ENCODE assay signal across 10 cellular contexts in genomic region chr4:147481577-147482109, GRCh38. TPM values are rescaled to one million over a fixed set of nuclear protein-coding genes. Genes with fewer than 3 reads are reported as not detected.
DNase-seq lines count a peak whose midpoint lies in the region; ATAC-seq and TF ChIP-seq lines count a peak whose summit lies in the region.
"Had no signal": no experiment of that assay in that cellular context is flagged by ENCODE, and none has a peak within 500 bp of the region (broad histone marks: within the 10 kb centered on the region; RNA-seq: fewer than 3 reads in every experiment).

No MANE protein-coding gene starts in this region.

- no peak for ATAC-seq in HG02588 (IDR thresholded peaks at IDR 0.05; ENCODE audit: unreplicated experiment)
- no peak for ATAC-seq in activated T-helper 17 cell treated with anti-CD3 and anti-CD28 coated beads, Interleukin-2, amount 50 U/mL, for 72 hours (replicated peaks)
- ATAC-seq in HG03196 (IDR thresholded peaks at IDR 0.05; ENCODE audit: unreplicated experiment), result no peak

- no peaks in the 10 kb centered on the region for H3K4me1 Mint-ChIP-seq in activated T-helper 17 cell treated with anti-CD3 and anti-CD28 coated beads, Interleukin-2, amount 50 U/mL, for 72 hours
- H3K4me1 Mint-ChIP-seq: naive B cell had no signal

- H3K9me3 ChIP-seq in colonic mucosa, result no peaks in the 10 kb centered on the region

- H3K36me3 ChIP-seq in colonic mucosa, result no peaks in the 10 kb centered on the region

- peaks cover 28% of the 10 kb centered on the region for H3K27me3 Mint-ChIP-seq in activated T-helper 17 cell treated with anti-CD3 and anti-CD28 coated beads, Interleukin-2, amount 50 U/mL, for 72 hours

- DNase-seq in HFF-Myc (ENCODE audit: extremely low read depth, low read depth), result no peak
- no peak for DNase-seq in colonic mucosa
- DNase-seq in kidney glomerular epithelial cell (lab: John Stamatoyannopoulos, UW), result peak; percentile 29
- peak; percentile 25 for DNase-seq in stimulated activated CD8-positive, alpha-beta memory T cell treated with anti-CD3 and anti-CD28 coated beads, Interleukin-4, amount 100 ng/mL, for 48 hours
- no peak for DNase-seq in NCI-H2171 treated with DMSO at 0.1 percent for 48 hours (lab: John Stamatoyannopoulos, UW)
- DNase-seq: naive B cell, NCI-H1436 treated with DMSO at 0.1 percent for 48 hours had no signal

- intact Hi-C loops in colonic mucosa (cut with DNase I), result no loop called here

- no peak overlapping the region for H3K9ac ChIP-seq in colonic mucosa (ENCODE audit: low read depth in 2 of 2, low read length in 2 of 2)

- no peaks in the 10 kb centered on the region for H3K4me1 ChIP-seq in colonic mucosa

- H3K27ac ChIP-seq in colonic mucosa, result no peak overlapping the region

- TF ChIP-seq CTCF in HFF-Myc (IDR thresholded peaks at IDR 0.05; ENCODE audit: low read depth, low read length, missing control alignments) (no peak), colonic mucosa (IDR thresholded peaks at IDR 0.05) (no peak)

- peaks cover 9% of the 10 kb centered on the region for H3K27me3 ChIP-seq in colonic mucosa

- H3K27ac Mint-ChIP-seq in activated T-helper 17 cell treated with anti-CD3 and anti-CD28 coated beads, Interleukin-2, amount 50 U/mL, for 72 hours, result no peak overlapping the region
- H3K27ac Mint-ChIP-seq: naive B cell had no signal

- H3K9me3 Mint-ChIP-seq in activated T-helper 17 cell treated with anti-CD3 and anti-CD28 coated beads, Interleukin-2, amount 50 U/mL, for 72 hours, result no peaks in the 10 kb centered on the region

- no peak overlapping the region for H3K4me3 Mint-ChIP-seq in activated T-helper 17 cell treated with anti-CD3 and anti-CD28 coated beads, Interleukin-2, amount 50 U/mL, for 72 hours
- H3K4me3 Mint-ChIP-seq: naive B cell had no signal

- H3K4me3 ChIP-seq in HFF-Myc (replicated peaks; ENCODE audit: low read depth, low read length) (peak overlapping the region; percentile 72), colonic mucosa (peak overlapping the region; percentile 24)

- no peaks in the 10 kb centered on the region for H3K36me3 Mint-ChIP-seq in activated T-helper 17 cell treated with anti-CD3 and anti-CD28 coated beads, Interleukin-2, amount 50 U/mL, for 72 hours (ENCODE audit: low read depth)
- H3K36me3 Mint-ChIP-seq: naive B cell had no signal

RNA-seq across cellular contexts. Expression of gene EDNRA, which starts 0.7 kb away (rescaled TPM):
- 1 to 10 TPM in 1 of 2 donors, under 1 TPM in 1; 0.91 to 1.8 TPM for total RNA-seq in colonic mucosa
- total RNA-seq in activated T-helper 17 cell treated with anti-CD3 and anti-CD28 coated beads, Interleukin-2, amount 50 U/mL, for 72 hours, result not detected

Comparison
In these comparisons a context has a peak if more than half of its experiments do, and no peak if none do; other contexts are left out.
1. DNase-seq: peak in kidney glomerular epithelial cell (single experiment) and stimulated activated CD8-positive, alpha-beta memory T cell treated with anti-CD3 and anti-CD28 coated beads, Interleukin-4, amount 100 ng/mL, for 48 hours (single experiment); none in HFF-Myc (single experiment), colonic mucosa (single experiment) and NCI-H2171 treated with DMSO at 0.1 percent for 48 hours (single experiment).